In the genomic region with DNA sequence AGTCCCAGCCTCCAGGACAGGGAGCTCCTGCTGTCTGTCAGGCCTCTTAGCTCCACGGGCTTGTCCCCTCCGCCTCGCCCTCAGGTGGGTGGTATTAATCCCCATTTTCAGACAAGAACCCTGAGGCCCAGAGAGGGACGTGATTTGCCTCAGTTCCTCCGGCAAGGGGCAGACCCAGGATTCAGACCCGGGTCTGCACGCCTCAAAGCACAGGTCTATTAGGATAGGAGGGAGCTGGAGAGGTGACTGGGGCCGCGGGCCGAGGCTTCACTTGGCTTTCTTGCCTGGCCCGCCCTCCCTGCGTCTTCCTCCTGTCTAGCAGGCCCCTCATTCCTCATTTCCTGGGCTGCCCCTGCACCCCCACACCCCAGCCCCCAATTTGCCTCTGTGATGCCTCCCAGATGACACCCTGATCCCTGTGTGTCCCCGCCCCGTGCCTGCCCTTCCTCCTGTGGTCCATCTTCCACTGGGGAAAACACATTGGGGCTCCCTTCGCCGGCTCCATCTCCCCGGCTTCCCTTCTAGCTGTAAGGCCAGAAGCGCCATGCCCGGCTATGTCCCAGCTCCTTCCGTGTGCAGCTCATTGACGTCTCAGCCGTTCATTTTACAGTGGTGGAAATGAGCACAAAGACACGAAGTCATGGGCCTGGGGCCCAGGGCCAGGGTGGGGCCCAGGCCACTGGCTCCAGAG, we compare ENCODE assay signal across 22 cellular contexts. TPM values are rescaled to one million over a fixed set of nuclear protein-coding genes. Genes with fewer than 3 reads are reported as not detected.
"Had no signal": no experiment of that assay in that cellular context is flagged by ENCODE, and none has a peak within 500 bp of the region (broad histone marks: within the 10 kb centered on the region; RNA-seq: fewer than 3 reads in every experiment).

No MANE protein-coding gene starts in this region.

- H3K4me1 ChIP-seq: psoas muscle, stomach, uterus had no signal

- H3K36me3 Mint-ChIP-seq: naive B cell had no signal

- H3K27ac ChIP-seq: heart left ventricle, psoas muscle, right lobe of liver, stomach, thoracic aorta, transverse colon, uterus had no signal

- H3K36me3 ChIP-seq: right lobe of liver, thoracic aorta, transverse colon, uterus had no signal

- FAIRE-seq: endothelial cell of umbilical vein had no signal

- H3K9me3 ChIP-seq: heart left ventricle, psoas muscle, right lobe of liver, stomach, thoracic aorta, transverse colon, uterus had no signal

- ATAC-seq: heart left ventricle, psoas muscle had no signal

- H3K9me3 Mint-ChIP-seq: nephron had no signal

- H3K4me3 ChIP-seq: heart left ventricle, psoas muscle, right lobe of liver, stomach, thoracic aorta, transverse colon, uterus had no signal

- H3K27me3 ChIP-seq: heart left ventricle, right lobe of liver, stomach, transverse colon, uterus had no signal

- H3K27ac Mint-ChIP-seq: nephron had no signal

- DNase-seq: central memory CD4-positive, alpha-beta T cell; cortex of kidney; foreskin melanocyte; hippocampal formation; mesendoderm; naive B cell; retina; stimulated activated CD4-positive, alpha-beta T cell treated with anti-CD3 and anti-CD28 coated beads, Interleukin-15, amount 100 ng/mL, for 24 hours; stimulated activated CD4-positive, alpha-beta T cell treated with anti-CD3 and anti-CD28 coated beads, Interleukin-1b, Interleukin-23, amount 100 ng/mL, for 48 hours; stimulated activated CD4-positive, alpha-beta T cell treated with anti-CD3 and anti-CD28 coated beads, Interleukin-4, amount 100 ng/mL, for 4 hours; stimulated activated naive CD4-positive, alpha-beta T cell; stomach; substantia nigra; transverse colon; uterus had no signal

- H3K4me3 Mint-ChIP-seq: nephron had no signal

RNA-seq across cellular contexts. Expression of a gene that starts 15.6 kb away (rescaled TPM):
- total RNA-seq: kidney epithelial cell had no signal
